In genomic region chr3:23650371-23651140, GRCh38 we compare ENCODE assay signal across 11 cellular contexts.
A peak's percentile ranks its signal among the peaks of the same experiment; 100 is the strongest.
DNase-seq lines count a peak whose midpoint lies in the region; ATAC-seq, FAIRE-seq and TF ChIP-seq lines count a peak whose summit lies in the region.
"Had no signal": no experiment of that assay in that cellular context is flagged by ENCODE, and none has a peak within 500 bp of the region (broad histone marks: within the 10 kb centered on the region; RNA-seq: fewer than 3 reads in every experiment).

No MANE protein-coding gene starts in this region.

- FAIRE-seq in urothelium cell line (lab: Jason Lieb, UNC), result no peak

- DNase-seq in SIG-M5 treated with dmso at 0.1 percent for 504 hours (lab: John Stamatoyannopoulos, UW; ENCODE audit: unreplicated experiment), result peak; percentile 71
- DNase-seq in SIG-M5 (lab: John Stamatoyannopoulos, UW), result no peak
- DNase-seq in fibroblast of the conjunctiva (ENCODE audit: low read depth), result peak; percentile 69
- peak; percentile 33 for DNase-seq in urothelium cell line (ENCODE audit: low spot score)
- no peak for DNase-seq in COLO829 (ENCODE audit: low spot score)
- DNase-seq in HT-29 (ENCODE audit: low spot score), result no peak
- DNase-seq: activated naive CD4-positive, alpha-beta T cell treated with anti-CD3 and anti-CD28 coated beads for 36 hours; foreskin melanocyte; mucosa of descending colon had no signal

- ATAC-seq in SK-N-SH treated with all-trans-retinoic acid at 6 μM for 48 hours (peak; percentile 55), HG03439 (IDR thresholded peaks at IDR 0.05; ENCODE audit: unreplicated experiment) (no peak)
- ATAC-seq: mucosa of descending colon had no signal

TF ChIP-seq in SK-N-SH treated with all-trans-retinoic acid at 6 μM for 48 hours, 23 proteins besides CTCF, POLR2A, EP300 and RAD21:
- TF ChIP-seq OSR1 (CRISPR knock-in tag; IDR thresholded peaks at IDR 0.05) (no peak), ZNF565 (CRISPR knock-in tag; conservative IDR thresholded peaks at IDR 0.05; ENCODE audit: low read depth) (no peak), CSDC2 (CRISPR knock-in tag; IDR thresholded peaks at IDR 0.05) (no peak), TCF4 (CRISPR knock-in tag; IDR thresholded peaks at IDR 0.05; ENCODE audit: borderline replicate concordance) (no peak), ZC3H10 (CRISPR knock-in tag; IDR thresholded peaks at IDR 0.05) (no peak), SNAI2 (CRISPR knock-in tag; IDR thresholded peaks at IDR 0.05) (no peak), ISL1 (CRISPR knock-in tag; IDR thresholded peaks at IDR 0.05) (no peak), ARNTL (CRISPR knock-in tag; IDR thresholded peaks at IDR 0.05; ENCODE audit: borderline replicate concordance, low read depth) (no peak), RARB (CRISPR knock-in tag; IDR thresholded peaks at IDR 0.05) (no peak), CREB5 (CRISPR knock-in tag; IDR thresholded peaks at IDR 0.05; ENCODE audit: low read depth) (no peak), PATZ1 (CRISPR knock-in tag; IDR thresholded peaks at IDR 0.05; ENCODE audit: borderline replicate concordance) (no peak)

Comparison
In these comparisons a context has a peak if more than half of its experiments do, and no peak if none do; other contexts are left out.
1. DNase-seq: peak in SIG-M5 treated with dmso at 0.1 percent for 504 hours (single experiment), fibroblast of the conjunctiva (single experiment) and urothelium cell line (single experiment); none in SIG-M5 (single experiment), COLO829 (single experiment) and HT-29 (single experiment).